Comparison of ENCODE assay signal across 13 cellular contexts in the genomic region with DNA sequence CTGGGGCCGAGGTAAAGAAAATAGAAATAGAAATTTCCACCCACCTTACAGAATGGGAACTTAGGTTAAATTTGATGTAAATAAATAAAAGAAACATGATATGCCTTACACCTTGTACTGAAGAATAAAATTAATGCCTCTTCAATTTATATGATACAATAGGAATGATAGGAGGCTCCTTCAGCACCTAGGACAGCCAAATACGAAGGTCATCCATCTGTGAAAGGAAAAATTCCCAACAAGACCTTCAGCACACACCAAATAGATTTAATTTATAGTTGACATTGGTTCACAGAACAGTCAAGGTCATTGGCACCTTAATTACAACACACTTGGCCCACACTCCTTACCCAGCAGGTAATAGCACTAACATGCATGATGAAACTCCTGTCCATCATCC.
"Had no signal": no experiment of that assay in that cellular context is flagged by ENCODE, and none has a peak within 500 bp of the region (broad histone marks: within the 10 kb centered on the region; RNA-seq: fewer than 3 reads in every experiment).

No MANE protein-coding gene starts in this region.

- H3K27ac ChIP-seq: cardiac muscle cell, left ventricle myocardium inferior, parathyroid adenoma, sigmoid colon had no signal

- H3K4me3 ChIP-seq: cardiac muscle cell, left ventricle myocardium inferior, sigmoid colon had no signal

- DNase-seq: activated CD4-positive, CD25-positive, alpha-beta regulatory T cell treated with anti-CD3 and anti-CD28 coated beads, Interleukin-2, amount 50 U/mL, for 72 hours; activated naive CD4-positive, alpha-beta T cell treated with Interleukin-2 at 50 U/mL for 16 hours; activated T-cell treated with anti-CD3 and anti-CD28 coated beads for 4 hours; hippocampal formation; kidney; left ventricle myocardium inferior; naive thymus-derived CD8-positive, alpha-beta T cell; sigmoid colon; stimulated activated CD4-positive, alpha-beta T cell treated with anti-CD3 and anti-CD28 coated beads, Interleukin-2, amount 100 ng/mL, for 48 hours; T-helper 2 cell had no signal

- ATAC-seq: naive thymus-derived CD8-positive, alpha-beta T cell had no signal

- H3K36me3 ChIP-seq: cardiac muscle cell, left ventricle myocardium inferior, sigmoid colon had no signal

- H3K27me3 ChIP-seq: cardiac muscle cell, sigmoid colon had no signal

- H3K9me3 ChIP-seq: left ventricle myocardium inferior, sigmoid colon had no signal

- FAIRE-seq: colon, kidney had no signal

- H3K4me1 ChIP-seq: parathyroid adenoma, sigmoid colon had no signal
